In genomic region chr11:3088806-3089205, GRCh38 we compare ENCODE assay signal across 13 cellular contexts.
"Had no signal": no experiment of that assay in that cellular context is flagged by ENCODE, and none has a peak within 500 bp of the region (broad histone marks: within the 10 kb centered on the region; RNA-seq: fewer than 3 reads in every experiment).

No MANE protein-coding gene starts in this region.

- H3K9me3 Mint-ChIP-seq: activated CD4-positive, alpha-beta memory T cell treated with anti-CD3 and anti-CD28 coated beads, Interleukin-2, amount 10 ng/mL, durations not matched to agents 7 days and 5 days; activated T-cell treated with anti-CD3 and anti-CD28 coated beads, Interleukin-2, amount 50 U/mL, for 72 hours; memory B cell; nephron progenitor cell had no signal

- H3K27me3 ChIP-seq: esophagus muscularis mucosa, left lung, stomach had no signal

- H3K4me3 ChIP-seq: esophagus muscularis mucosa, left lung, stomach, thoracic aorta had no signal

- H3K27ac Mint-ChIP-seq: activated CD4-positive, alpha-beta memory T cell treated with anti-CD3 and anti-CD28 coated beads, Interleukin-2, amount 10 ng/mL, durations not matched to agents 7 days and 5 days; activated CD4-positive, alpha-beta T cell treated with anti-CD3 and anti-CD28 coated beads for 36 hours; activated T-cell treated with anti-CD3 and anti-CD28 coated beads, Interleukin-2, amount 50 U/mL, for 72 hours; memory B cell; nephron progenitor cell had no signal

- H3K9me3 ChIP-seq: esophagus muscularis mucosa, left lung, stomach, thoracic aorta had no signal

- ATAC-seq: activated CD4-positive, alpha-beta T cell treated with anti-CD3 and anti-CD28 coated beads for 36 hours; activated T-cell treated with anti-CD3 and anti-CD28 coated beads, Interleukin-2, amount 50 U/mL, for 72 hours; left lung had no signal

- H3K4me3 Mint-ChIP-seq: activated CD4-positive, alpha-beta memory T cell treated with anti-CD3 and anti-CD28 coated beads, Interleukin-2, amount 10 ng/mL, durations not matched to agents 7 days and 5 days; activated CD4-positive, alpha-beta T cell treated with anti-CD3 and anti-CD28 coated beads for 36 hours; activated T-cell treated with anti-CD3 and anti-CD28 coated beads, Interleukin-2, amount 50 U/mL, for 72 hours; memory B cell; nephron progenitor cell had no signal

- H3K36me3 ChIP-seq: WERI-Rb-1 had no signal

- H3K4me1 Mint-ChIP-seq: activated CD4-positive, alpha-beta T cell treated with anti-CD3 and anti-CD28 coated beads for 36 hours had no signal

- H3K27ac ChIP-seq: esophagus muscularis mucosa, left lung, stomach, thoracic aorta, WERI-Rb-1 had no signal

- DNase-seq: activated CD4-positive, alpha-beta memory T cell treated with anti-CD3 and anti-CD28 coated beads, Interleukin-2, amount 10 ng/mL, durations not matched to agents 7 days and 5 days; activated CD4-positive, alpha-beta T cell treated with anti-CD3 and anti-CD28 coated beads for 36 hours; activated naive CD4-positive, alpha-beta T cell; activated T-cell treated with anti-CD3 and anti-CD28 coated beads, Interleukin-2, amount 50 U/mL, for 72 hours; nephron progenitor cell; stimulated activated CD4-positive, alpha-beta T cell treated with anti-CD3 and anti-CD28 coated beads, Interleukin-15, amount 100 ng/mL, for 24 hours; stimulated activated CD4-positive, alpha-beta T cell treated with anti-CD3 and anti-CD28 coated beads, Interleukin-4, amount 100 ng/mL, for 4 hours; stomach; WERI-Rb-1 had no signal

- H3K36me3 Mint-ChIP-seq: memory B cell had no signal

- H3K27me3 Mint-ChIP-seq: activated CD4-positive, alpha-beta T cell treated with anti-CD3 and anti-CD28 coated beads for 36 hours had no signal
